18 cellular contexts compared by ENCODE assay signal in the genomic region with DNA sequence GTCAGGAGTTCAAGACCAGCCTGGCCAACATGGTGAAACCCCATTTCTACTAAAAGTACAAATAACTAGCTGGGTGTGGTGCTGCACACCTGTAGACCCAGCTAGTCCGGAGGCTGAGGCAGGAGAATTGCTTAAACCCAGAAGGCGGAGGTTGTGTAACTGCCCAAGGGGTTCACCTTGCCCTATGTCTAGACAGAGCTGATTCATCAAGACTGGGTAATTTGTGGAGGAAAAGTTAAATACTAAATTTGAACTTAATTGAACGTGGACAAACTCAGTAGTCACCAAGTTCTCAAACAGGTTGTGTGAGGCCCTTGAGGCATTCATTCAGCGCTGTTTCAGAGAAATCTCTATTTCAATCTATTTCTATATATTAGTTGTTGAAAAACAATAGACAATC. TPM values are rescaled to one million over a fixed set of nuclear protein-coding genes. Genes with fewer than 3 reads are reported as not detected.
DNase-seq lines count a peak whose midpoint lies in the region; ATAC-seq and TF ChIP-seq lines count a peak whose summit lies in the region.
"Had no signal": no experiment of that assay in that cellular context is flagged by ENCODE, and none has a peak within 500 bp of the region (broad histone marks: within the 10 kb centered on the region; RNA-seq: fewer than 3 reads in every experiment).

No MANE protein-coding gene starts in this region.

- H2BK12ac ChIP-seq in trophoblast cell (ENCODE audit: low read length) = peak overlapping the region; percentile 64

- H3K4me3 Mint-ChIP-seq in GM23338 (no peak overlapping the region), glutamatergic neuron (ENCODE audit: unreplicated experiment) (no peak overlapping the region)
- H3K4me3 Mint-ChIP-seq in naive thymus-derived CD4-positive, alpha-beta T cell = no peak overlapping the region
- H3K4me3 Mint-ChIP-seq: B cell; CD4-positive, CD25-positive, alpha-beta regulatory T cell; CD8-positive, alpha-beta T cell had no signal

- H3K4me1 Mint-ChIP-seq in GM23338 = peaks cover 8% of the 10 kb centered on the region
- peaks cover 16% of the 10 kb centered on the region for H3K4me1 Mint-ChIP-seq in glutamatergic neuron (ENCODE audit: low read depth, unreplicated experiment)
- no peaks in the 10 kb centered on the region for H3K4me1 Mint-ChIP-seq in naive thymus-derived CD4-positive, alpha-beta T cell
- H3K4me1 Mint-ChIP-seq: B cell; CD4-positive, CD25-positive, alpha-beta regulatory T cell had no signal

- H3K36me3 ChIP-seq in GM23338 (ENCODE audit: insufficient read depth) (no peaks in the 10 kb centered on the region), trophoblast cell (ENCODE audit: control insufficient read depth in 1 of 2, insufficient read depth in 2 of 2, low read length in 2 of 2) (no peaks in the 10 kb centered on the region), gastroesophageal sphincter (no peaks in the 10 kb centered on the region)
- no peaks in the 10 kb centered on the region for H3K36me3 ChIP-seq in naive thymus-derived CD4-positive, alpha-beta T cell (ENCODE audit: control insufficient read depth in 2 of 3, insufficient read depth in 3 of 3, low read length in 3 of 3)
- H3K36me3 ChIP-seq: BLaER1 had no signal

- POLR2A ChIA-PET in naive thymus-derived CD4-positive, alpha-beta T cell (lab: Charles Lee) = no interaction called here
- POLR2A ChIA-PET in RWPE1 (lab: Yijun Ruan, JAX; ENCODE audit: low non-redundant PET) = no interaction called here

- no peaks in the 10 kb centered on the region for H3K9me2 ChIP-seq in GM23338 (ENCODE audit: insufficient read depth)

- peaks cover 17% of the 10 kb centered on the region for H3K9me3 Mint-ChIP-seq in GM23338
- H3K9me3 Mint-ChIP-seq in glutamatergic neuron (ENCODE audit: unreplicated experiment) = peaks cover 21% of the 10 kb centered on the region
- H3K9me3 Mint-ChIP-seq in naive thymus-derived CD4-positive, alpha-beta T cell = peaks cover 0 to 46% (median 13%) of the 10 kb centered on the region in 11 donors
- H3K9me3 Mint-ChIP-seq: CD8-positive, alpha-beta T cell had no signal

- H3K4me1 ChIP-seq in GM23338 (ENCODE audit: insufficient read depth) (peaks cover 24% of the 10 kb centered on the region), trophoblast cell (ENCODE audit: control insufficient read depth in 1 of 2, insufficient read depth in 2 of 2, low read length in 2 of 2) (peaks cover 3 to 6% of the 10 kb centered on the region in 2 experiments), gastroesophageal sphincter (no peaks in the 10 kb centered on the region)
- no peaks in the 10 kb centered on the region for H3K4me1 ChIP-seq in naive thymus-derived CD4-positive, alpha-beta T cell (ENCODE audit: control insufficient read depth in 2 of 2, insufficient read depth in 2 of 2, low read length in 2 of 2)
- H3K4me1 ChIP-seq: BLaER1, Caco-2 had no signal

- H3K4me3 ChIP-seq in GM23338 (no peak overlapping the region), trophoblast cell (ENCODE audit: low read depth, low read length) (no peak overlapping the region), gastroesophageal sphincter (no peak overlapping the region)
- H3K4me3 ChIP-seq in naive thymus-derived CD4-positive, alpha-beta T cell (ENCODE audit: low read length) = no peak overlapping the region
- H3K4me3 ChIP-seq: BLaER1 had no signal

- no peak overlapping the region for H2AK5ac ChIP-seq in trophoblast cell (ENCODE audit: low read length)

- intact Hi-C loops in naive thymus-derived CD4-positive, alpha-beta T cell (cut with micrococcal nuclease) = no loop called here

- H2AFZ ChIP-seq in GM23338 (peak overlapping the region; percentile 30; the same call in 1 of the 2 replicates), trophoblast cell (ENCODE audit: insufficient read depth, low read length, poor library complexity) (no peak overlapping the region)

- H3K27ac ChIP-seq in GM23338 (ENCODE audit: low read depth) = no peak overlapping the region
- peak overlapping the region; percentile 50; the same call in 1 of the 2 replicates for H3K27ac ChIP-seq in VCaP
- H3K27ac ChIP-seq in trophoblast cell (ENCODE audit: low read depth, low read length) = no peak overlapping the region
- H3K27ac ChIP-seq in naive thymus-derived CD4-positive, alpha-beta T cell (ENCODE audit: low read depth, low read length) = no peak overlapping the region
- H3K27ac ChIP-seq in RWPE1 = no peak overlapping the region
- no peak overlapping the region for H3K27ac ChIP-seq in gastroesophageal sphincter
- H3K27ac ChIP-seq: 22Rv1, BLaER1 had no signal

- no peak overlapping the region for H3K4ac ChIP-seq in trophoblast cell (ENCODE audit: low read depth, low read length)

- peaks cover 13% of the 10 kb centered on the region for H3K36me3 Mint-ChIP-seq in GM23338 (ENCODE audit: low read depth)
- H3K36me3 Mint-ChIP-seq in glutamatergic neuron (ENCODE audit: unreplicated experiment) = peaks cover 12% of the 10 kb centered on the region
- H3K36me3 Mint-ChIP-seq in naive thymus-derived CD4-positive, alpha-beta T cell = peaks cover 0 to 10% (median 0%) of the 10 kb centered on the region in 5 donors
- H3K36me3 Mint-ChIP-seq: CD4-positive, CD25-positive, alpha-beta regulatory T cell; CD8-positive, alpha-beta T cell had no signal

- CTCF ChIA-PET in naive thymus-derived CD4-positive, alpha-beta T cell (lab: Charles Lee) = no interaction called here
- CTCF ChIA-PET in RWPE1 (lab: Yijun Ruan, JAX) = no interaction called here

- DNase-seq in GM23338 (ENCODE audit: low spot score) (no peak), glutamatergic neuron (no peak), trophoblast cell (peak; percentile 93 to 95), RWPE1 (ENCODE audit: low spot score) (no peak)
- DNase-seq in naive thymus-derived CD4-positive, alpha-beta T cell = no peak
- DNase-seq: Caco-2; CD4-positive, CD25-positive, alpha-beta regulatory T cell; CD8-positive, alpha-beta T cell; DMS153; DND-41; GOT3; HCEC 1CT had no signal

- H3K79me2 ChIP-seq in GM23338 (replicated peaks; ENCODE audit: insufficient read depth) (no peaks in the 10 kb centered on the region), trophoblast cell (ENCODE audit: control insufficient read depth, insufficient read depth, low read length, poor library complexity) (no peaks in the 10 kb centered on the region)

- H2BK120ac ChIP-seq in trophoblast cell (ENCODE audit: insufficient read depth, low read length, poor library complexity) = no peak overlapping the region

- no peak overlapping the region for H4K91ac ChIP-seq in trophoblast cell (ENCODE audit: low read depth, low read length)

- H2BK5ac ChIP-seq in trophoblast cell (ENCODE audit: low read depth, low read length, poor library complexity) = no peak overlapping the region

- no peaks in the 10 kb centered on the region for H4K20me1 ChIP-seq in GM23338 (replicated peaks; ENCODE audit: insufficient read depth)
- H4K20me1 ChIP-seq: BLaER1 had no signal

- H3K9me3 ChIP-seq in trophoblast cell (ENCODE audit: insufficient read depth, low read depth, low read length) (no peaks in the 10 kb centered on the region), gastroesophageal sphincter (no peaks in the 10 kb centered on the region)
- H3K9me3 ChIP-seq in naive thymus-derived CD4-positive, alpha-beta T cell (ENCODE audit: control insufficient read depth in 2 of 3, low read length in 3 of 3) = no peaks in the 10 kb centered on the region
- H3K9me3 ChIP-seq: Caco-2 had no signal

- TF ChIP-seq POLR2A in gastroesophageal sphincter (IDR thresholded peaks at IDR 0.05) = no peak

- WGBS in trophoblast cell (ENCODE audit: extremely low coverage, insufficient coverage, insufficient read length) = no CpG with 5 or more reads among the region's 4 CpGs
- WGBS in gastroesophageal sphincter (ENCODE audit: low coverage in 1 of 2), 2 donors = 84 to 91% methylated on average over 2 to 4 of the region's 4 CpGs

- H3K79me1 ChIP-seq in trophoblast cell (ENCODE audit: low read length) = no peaks in the 10 kb centered on the region

- TF ChIP-seq EP300 in gastroesophageal sphincter (IDR thresholded peaks at IDR 0.05) = no peak

- H4K12ac ChIP-seq in trophoblast cell (ENCODE audit: low read depth, low read length) = no peak overlapping the region

- peaks cover 9% of the 10 kb centered on the region for H3K27me3 Mint-ChIP-seq in GM23338 (ENCODE audit: insufficient read depth, low read depth, poor library complexity)
- H3K27me3 Mint-ChIP-seq in glutamatergic neuron (ENCODE audit: unreplicated experiment) = peaks cover 16% of the 10 kb centered on the region
- H3K27me3 Mint-ChIP-seq in naive thymus-derived CD4-positive, alpha-beta T cell = no peaks in the 10 kb centered on the region
- H3K27me3 Mint-ChIP-seq: B cell; CD4-positive, CD25-positive, alpha-beta regulatory T cell had no signal

- H3K27me3 ChIP-seq in GM23338 (ENCODE audit: insufficient read depth) (no peaks in the 10 kb centered on the region), trophoblast cell (ENCODE audit: insufficient read depth, low read length) (no peaks in the 10 kb centered on the region), gastroesophageal sphincter (no peaks in the 10 kb centered on the region)
- H3K27me3 ChIP-seq in naive thymus-derived CD4-positive, alpha-beta T cell (ENCODE audit: control insufficient read depth in 2 of 2, insufficient read depth in 2 of 2, low read length in 2 of 2) = no peaks in the 10 kb centered on the region
- H3K27me3 ChIP-seq: BLaER1 had no signal

- TF ChIP-seq CTCF in GM23338 (conservative IDR thresholded peaks at IDR 0.05; ENCODE audit: low read depth in 2 of 2) = no peak
- TF ChIP-seq CTCF in VCaP (conservative IDR thresholded peaks at IDR 0.05) = no peak
- no peak for TF ChIP-seq CTCF in glutamatergic neuron (IDR thresholded peaks at IDR 0.05; ENCODE audit: partially characterized antibody, unreplicated experiment)
- TF ChIP-seq CTCF in RWPE1 (conservative IDR thresholded peaks at IDR 0.05; ENCODE audit: low read depth) = no peak
- TF ChIP-seq CTCF in gastroesophageal sphincter (IDR thresholded peaks at IDR 0.05) = no peak

- H3K27ac Mint-ChIP-seq in GM23338 (no peak overlapping the region), glutamatergic neuron (ENCODE audit: unreplicated experiment) (peak overlapping the region; percentile 52)
- H3K27ac Mint-ChIP-seq in naive thymus-derived CD4-positive, alpha-beta T cell = no peak overlapping the region
- H3K27ac Mint-ChIP-seq: B cell; CD4-positive, CD25-positive, alpha-beta regulatory T cell; CD8-positive, alpha-beta T cell had no signal

- H3F3A ChIP-seq in GM23338 (replicated peaks; ENCODE audit: low read depth) = no peaks in the 10 kb centered on the region

- H3K4me2 ChIP-seq in GM23338 (no peak overlapping the region), trophoblast cell (ENCODE audit: low read length) (no peak overlapping the region)
- H3K4me2 ChIP-seq: BLaER1 had no signal

- no peak for ATAC-seq in GM23338
- no peak for ATAC-seq in GM19467 (IDR thresholded peaks at IDR 0.05; ENCODE audit: unreplicated experiment)
- no peak for ATAC-seq in naive thymus-derived CD4-positive, alpha-beta T cell
- ATAC-seq in gastroesophageal sphincter = no peak
- ATAC-seq: CD8-positive, alpha-beta T cell had no signal

- H3K23ac ChIP-seq in trophoblast cell (ENCODE audit: low read length) = no peak overlapping the region

- no peak overlapping the region for H3K9ac ChIP-seq in trophoblast cell (ENCODE audit: low read length)
- H3K9ac ChIP-seq: BLaER1 had no signal

- H4K8ac ChIP-seq in trophoblast cell (ENCODE audit: low read depth, low read length) = no peak overlapping the region

- no peak overlapping the region for H3K18ac ChIP-seq in trophoblast cell (ENCODE audit: low read length)

- H3K14ac ChIP-seq in trophoblast cell (ENCODE audit: low read length) = no peak overlapping the region

RNA-seq across cellular contexts. Expression of a gene that starts 13.7 kb away (rescaled TPM):
- total RNA-seq in GM23338 (2014; rRNA removed; shearing (Covaris generic)) = 37.6 and 38.9 TPM in 2 replicates
- polyA plus RNA-seq in GM23338 (2016; fragmentation: Nextera tagmentation; extraction: Ambion mirVana) = 21.2 and 25.4 TPM in 2 replicates
- total RNA-seq in glutamatergic neuron (ENCODE audit: unreplicated experiment) (69.8 TPM), gastroesophageal sphincter (1 to 10 TPM; 2.6 to 4.4 (median 3.0) TPM)
- polyA plus RNA-seq in trophoblast cell (2013) = 12.0 and 12.1 TPM in 2 replicates
- total RNA-seq in naive thymus-derived CD4-positive, alpha-beta T cell = 10 to 100 TPM in 2 of 5 experiments, 1 to 10 TPM in 3; 3.3 to 10.3 (median 4.8) TPM
- polyA plus RNA-seq in naive thymus-derived CD4-positive, alpha-beta T cell = 1 to 10 TPM; 4.0 to 5.0 TPM

Comparison
In these comparisons a context has a peak if more than half of its experiments do, and no peak if none do; other contexts are left out.
1. DNase-seq: peak in trophoblast cell (2 of 2); none in GM23338 (single experiment), glutamatergic neuron (single experiment), naive thymus-derived CD4-positive, alpha-beta T cell (0 of 9) and RWPE1 (single experiment).